ENCODE assay signal across 21 cellular contexts in genomic region chr14:68492889-68493288, GRCh38.
DNase-seq lines count a peak whose midpoint lies in the region; ATAC-seq, FAIRE-seq and TF ChIP-seq lines count a peak whose summit lies in the region.
"Had no signal": no experiment of that assay in that cellular context is flagged by ENCODE, and none has a peak within 500 bp of the region (broad histone marks: within the 10 kb centered on the region; RNA-seq: fewer than 3 reads in every experiment).

No MANE protein-coding gene starts in this region.

- H3K36me3 Mint-ChIP-seq in H9 (ENCODE audit: insufficient read depth in 1 of 3, low read depth in 3 of 3) (no peaks in the 10 kb centered on the region), nephron progenitor cell (ENCODE audit: low read depth) (peaks cover 6% of the 10 kb centered on the region)

- peak overlapping the region; percentile 14 for H3K4me2 ChIP-seq in H9 (ENCODE audit: insufficient read depth, insufficient read length, low read length)

- no peak for ATAC-seq in HG02938 (IDR thresholded peaks at IDR 0.05; ENCODE audit: unreplicated experiment)
- ATAC-seq: HepG2 had no signal

- H3K27ac ChIP-seq in H9 (ENCODE audit: insufficient read length, low read depth, low read length), result no peak overlapping the region
- H3K27ac ChIP-seq: C4-2B, SK-N-MC had no signal

- no peak overlapping the region for H2BK20ac ChIP-seq in H9 (ENCODE audit: low read depth, low read length, poor library complexity, severe bottlenecking)

- H4K20me1 ChIP-seq in H9 (ENCODE audit: control insufficient read depth, insufficient read depth, insufficient read length), result no peaks in the 10 kb centered on the region

- no peak for DNase-seq in H9
- peak; percentile 56 for DNase-seq in iPS-NIHi11 (ENCODE audit: low spot score)
- DNase-seq in nephron progenitor cell, result peak; percentile 45
- DNase-seq in urothelium cell line (ENCODE audit: low spot score), result no peak
- no peak for DNase-seq in G401 (ENCODE audit: low spot score)
- DNase-seq in stimulated activated CD4-positive, alpha-beta T cell treated with anti-CD3 and anti-CD28 coated beads, Interleukin-1b, Interleukin-23, amount 100 ng/mL, for 48 hours, result no peak
- DNase-seq: COR-L47, KBM-7, MV-4-11, NCI-H1694 treated with DMSO at 0.1 percent for 48 hours, NCI-H2227 treated with DMSO at 0.1 percent for 48 hours, NCI-H510A treated with DMSO at 0.1 percent for 48 hours, NCI-H774, SHP77 had no signal

- TF ChIP-seq CTCF in H9 (conservative IDR thresholded peaks at IDR 0.05) (no peak), nephron progenitor cell (IDR thresholded peaks at IDR 0.05) (no peak)

- H3K9ac ChIP-seq in H9 (ENCODE audit: extremely low read depth, insufficient read length, low read length), result no peak overlapping the region

- H3K14ac ChIP-seq in H9 (ENCODE audit: insufficient read depth, low read length), result no peak overlapping the region

- no peak overlapping the region for H4K91ac ChIP-seq in H9 (ENCODE audit: insufficient read length, low read depth, low read length)

- no peak overlapping the region for H4K8ac ChIP-seq in H9 (replicated peaks; ENCODE audit: insufficient read length, low read depth, low read length)

- H2AFZ ChIP-seq in H9 (ENCODE audit: low read length), result no peak overlapping the region

- no peak overlapping the region for H2BK15ac ChIP-seq in H9 (ENCODE audit: low read depth, low read length)

- H3K27me3 Mint-ChIP-seq in H9 (ENCODE audit: low read depth), result peaks cover 4% of the 10 kb centered on the region
- no peaks in the 10 kb centered on the region for H3K27me3 Mint-ChIP-seq in nephron progenitor cell (ENCODE audit: low read depth, poor library complexity)

- H3K4me1 Mint-ChIP-seq in H9, result peaks cover 34 to 37% of the 10 kb centered on the region in 2 experiments
- peaks cover 80% of the 10 kb centered on the region for H3K4me1 Mint-ChIP-seq in nephron progenitor cell

- no peak overlapping the region for H2BK12ac ChIP-seq in H9 (ENCODE audit: insufficient read length, low read depth, low read length)

- H3K79me1 ChIP-seq in H9 (ENCODE audit: insufficient read depth, low read depth, low read length, poor library complexity, severe bottlenecking), result no peaks in the 10 kb centered on the region

- H3K9me3 ChIP-seq in H9 (ENCODE audit: control insufficient read depth, low read depth, low read length), result no peaks in the 10 kb centered on the region

- H3K4me3 Mint-ChIP-seq in H9 (no peak overlapping the region), nephron progenitor cell (peak overlapping the region; percentile 14)

- H3K9me3 Mint-ChIP-seq in H9 (no peaks in the 10 kb centered on the region), nephron progenitor cell (no peaks in the 10 kb centered on the region)

- no peak overlapping the region for H2AK5ac ChIP-seq in H9 (ENCODE audit: insufficient read length, low read length)

- no peak overlapping the region for H4K5ac ChIP-seq in H9 (ENCODE audit: insufficient read length, low read depth, low read length)

- no peaks in the 10 kb centered on the region for H3K79me2 ChIP-seq in H9 (ENCODE audit: insufficient read depth, low read length)

- in situ Hi-C loops in G401 (cut with HindIII; ENCODE audit: low sequenced_read_pairs), result no loop called here

- peak; percentile 37 for FAIRE-seq in urothelium cell line (lab: Jason Lieb, UNC)
- FAIRE-seq: GM19239, H1, HepG2, RCC 7860 had no signal

- no peaks in the 10 kb centered on the region for H3K27me3 ChIP-seq in H9 (ENCODE audit: insufficient read depth, low read length)

- peak overlapping the region in 2 of 3 experiments; percentile 1 to 87; a peak in 3 of 7 replicates for H3K27ac Mint-ChIP-seq in H9
- H3K27ac Mint-ChIP-seq in nephron progenitor cell, result peak overlapping the region; percentile 97

- no peak overlapping the region for H2BK5ac ChIP-seq in H9 (ENCODE audit: insufficient read length, low read length)

- peaks cover 7% of the 10 kb centered on the region; the same call in 1 of the 2 replicates for H3K4me1 ChIP-seq in H9 (ENCODE audit: insufficient read depth, low read length)

- H3T11ph ChIP-seq in H9 (ENCODE audit: low read length), result no peak overlapping the region

- no peak overlapping the region for H3K23ac ChIP-seq in H9 (ENCODE audit: insufficient read length, low read depth, low read length)

- no peaks in the 10 kb centered on the region for H3K23me2 ChIP-seq in H9 (ENCODE audit: insufficient read length, low read depth, low read length, poor library complexity, severe bottlenecking)

- no peak overlapping the region for H3K56ac ChIP-seq in H9 (ENCODE audit: insufficient read length, low read depth, low read length)

- no peak overlapping the region for H3K18ac ChIP-seq in H9 (ENCODE audit: insufficient read length, low read depth, low read length)

- no CpG with 5 or more reads among the region's 6 CpGs for WGBS in H9 (ENCODE audit: extremely low coverage, insufficient read length, low lambda C conversion rate)

- H3K4ac ChIP-seq in H9 (ENCODE audit: low read depth, low read length), result no peak overlapping the region

- no peak overlapping the region for H2BK120ac ChIP-seq in H9 (ENCODE audit: low read depth, low read length, poor library complexity, severe bottlenecking)

Comparison
In these comparisons a context has a peak if more than half of its experiments do, and no peak if none do; other contexts are left out.
1. DNase-seq: peak in iPS-NIHi11 (single experiment) and nephron progenitor cell (single experiment); none in H9 (single experiment), urothelium cell line (single experiment), G401 (single experiment) and stimulated activated CD4-positive, alpha-beta T cell treated with anti-CD3 and anti-CD28 coated beads, Interleukin-1b, Interleukin-23, amount 100 ng/mL, for 48 hours (single experiment).